ENCODE assay signal across 22 cellular contexts in the genomic region with DNA sequence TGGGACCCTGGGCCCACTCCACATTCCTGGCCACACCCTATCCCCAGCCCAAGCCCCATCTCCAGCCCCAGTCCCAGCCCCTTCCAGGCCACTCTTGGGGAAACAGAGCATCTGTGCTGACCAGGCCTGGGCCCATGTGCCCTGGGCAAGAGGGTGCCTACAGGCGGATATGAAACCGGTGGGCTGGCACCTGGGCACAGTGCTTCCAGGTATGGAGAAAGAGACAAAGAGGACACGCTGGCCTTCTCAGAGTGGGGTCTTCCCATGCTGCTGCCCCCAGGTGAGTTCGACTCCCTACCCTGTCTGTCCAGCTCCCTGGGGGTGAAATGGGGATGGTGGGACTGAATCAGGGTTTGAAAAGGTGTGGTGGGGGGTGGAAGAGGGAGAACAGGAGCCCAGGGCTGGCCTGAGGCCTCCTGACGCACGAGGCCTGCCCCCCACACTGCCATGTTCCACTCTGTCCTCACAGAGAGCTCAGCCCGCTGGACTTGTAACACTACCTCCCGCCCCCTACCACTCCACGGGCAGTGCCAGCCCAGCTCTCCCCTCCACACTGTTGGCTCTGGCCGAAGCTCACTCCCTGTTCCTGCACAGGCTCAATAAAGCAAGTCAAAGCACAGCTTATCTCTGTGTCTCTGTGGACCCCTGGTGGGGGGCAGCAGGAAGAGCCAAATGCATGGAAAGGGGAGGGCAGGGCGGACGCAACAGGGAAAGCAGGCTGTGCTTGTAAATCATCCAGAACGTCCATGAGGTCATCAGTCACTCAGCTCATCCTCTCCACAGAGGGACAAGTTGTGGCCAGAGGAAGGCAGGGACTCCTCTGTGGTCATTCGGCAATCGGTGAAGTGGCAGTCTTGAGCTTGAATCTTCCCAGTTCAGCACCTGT.
DNase-seq lines count a peak whose midpoint lies in the region; ATAC-seq, FAIRE-seq and TF ChIP-seq lines count a peak whose summit lies in the region.
"Had no signal": no experiment of that assay in that cellular context is flagged by ENCODE, and none has a peak within 500 bp of the region (broad histone marks: within the 10 kb centered on the region; RNA-seq: fewer than 3 reads in every experiment).

No MANE protein-coding gene starts in this region.

- H3K4me1 ChIP-seq in A673 (ENCODE audit: insufficient read depth, low read length, poor library complexity, severe bottlenecking): no peaks in the 10 kb centered on the region
- H3K4me1 ChIP-seq in mesenchymal stem cell (ENCODE audit: control insufficient read depth, insufficient read depth, low read depth, low read length): peaks cover 9% of the 10 kb centered on the region
- no peaks in the 10 kb centered on the region for H3K4me1 ChIP-seq in psoas muscle
- peaks cover 0 to 5% (median 0%) of the 10 kb centered on the region in 3 donors for H3K4me1 ChIP-seq in pancreas

- no peak overlapping the region for H2BK120ac ChIP-seq in mesenchymal stem cell (ENCODE audit: low read depth, low read length)

- H2AFZ ChIP-seq in mesenchymal stem cell (ENCODE audit: low read depth, low read length): no peak overlapping the region

- H3K27ac ChIP-seq in A673 (ENCODE audit: low read depth, low read length, poor library complexity, severe bottlenecking): no peak overlapping the region
- H3K27ac ChIP-seq in mesenchymal stem cell (ENCODE audit: low read length, poor library complexity, severe bottlenecking): no peak overlapping the region
- H3K27ac ChIP-seq in psoas muscle: no peak overlapping the region
- no peak overlapping the region for H3K27ac ChIP-seq in pancreas
- H3K27ac ChIP-seq: gastrocnemius medialis had no signal

- POLR2A ChIA-PET in A673 (lab: Charles Lee; ENCODE audit: low non-redundant PET): no interaction called here

- no peak overlapping the region for H3K14ac ChIP-seq in mesenchymal stem cell (ENCODE audit: low read length in 2 of 2)

- H3K9ac ChIP-seq in mesenchymal stem cell (ENCODE audit: low read length): no peak overlapping the region

- H3K23ac ChIP-seq in mesenchymal stem cell (ENCODE audit: low read length in 2 of 2): no peak overlapping the region

- peak; percentile 34 for DNase-seq in A673 (ENCODE audit: low spot score)
- peak; percentile 57 for DNase-seq in H7
- peak; percentile 58 for DNase-seq in SK-N-DZ (ENCODE audit: low spot score)
- peak; percentile 10 for DNase-seq in mesenchymal stem cell
- DNase-seq in psoas muscle: no peak
- no peak for DNase-seq in pancreas
- DNase-seq in GF-D8 (lab: John Stamatoyannopoulos, UW): no peak
- DNase-seq: ACHN; activated B cell treated with CpG ODN at 0.5 μM for 24 hours; activated CD4-positive, alpha-beta memory T cell treated with anti-CD3 and anti-CD28 coated beads, Interleukin-2, amount 10 ng/mL, durations not matched to agents 7 days and 5 days; activated naive CD4-positive, alpha-beta T cell treated with Interleukin-2 at 50 U/mL for 16 hours; amygdala; CD4-positive, CD25-positive, alpha-beta regulatory T cell; gastrocnemius medialis; MG63; NCI-H1694 treated with DMSO at 0.1 percent for 48 hours; NCI-H2227 treated with DMSO at 0.1 percent for 48 hours; SHP77; substantia nigra had no signal

- 68% methylated on average over 14 of the region's 15 CpGs for WGBS in mesenchymal stem cell
- 56 to 61% (median 56%) methylated on average over 15 of the region's 15 CpGs for WGBS in psoas muscle, 3 donors
- 80 to 83% methylated on average over 15 of the region's 15 CpGs for WGBS in pancreas, 2 donors

- H3K4me2 ChIP-seq in mesenchymal stem cell (ENCODE audit: low read length, poor library complexity, severe bottlenecking): no peak overlapping the region

- no peaks in the 10 kb centered on the region for H3K36me3 ChIP-seq in A673 (ENCODE audit: insufficient read depth, low read length, poor library complexity, severe bottlenecking)
- no peaks in the 10 kb centered on the region for H3K36me3 ChIP-seq in H7 (replicated peaks; ENCODE audit: control insufficient read depth, insufficient read depth, low read length)
- H3K36me3 ChIP-seq in mesenchymal stem cell (ENCODE audit: control insufficient read depth in 1 of 2, insufficient read depth in 2 of 2, low read depth in 1 of 2, low read length in 2 of 2): no peaks in the 10 kb centered on the region
- H3K36me3 ChIP-seq in psoas muscle (ENCODE audit: insufficient read depth in 1 of 2, low read depth in 1 of 2): no peaks in the 10 kb centered on the region
- no peaks in the 10 kb centered on the region for H3K36me3 ChIP-seq in pancreas
- H3K36me3 ChIP-seq: gastrocnemius medialis, MG63 had no signal

- H3K9me3 ChIP-seq in A673 (ENCODE audit: low read depth, low read length, poor library complexity, severe bottlenecking) (no peaks in the 10 kb centered on the region), mesenchymal stem cell (ENCODE audit: control insufficient read depth, low read length) (no peaks in the 10 kb centered on the region), psoas muscle (no peaks in the 10 kb centered on the region), pancreas (no peaks in the 10 kb centered on the region)
- H3K9me3 ChIP-seq: gastrocnemius medialis, MG63 had no signal

- H2AK5ac ChIP-seq in mesenchymal stem cell (ENCODE audit: low read length, severe bottlenecking): no peak overlapping the region

- H3K4me3 ChIP-seq in A673 (ENCODE audit: low read depth, low read length, poor library complexity, severe bottlenecking): no peak overlapping the region
- no peak overlapping the region for H3K4me3 ChIP-seq in H7 (ENCODE audit: insufficient read depth, low read depth, low read length)
- no peak overlapping the region for H3K4me3 ChIP-seq in mesenchymal stem cell (ENCODE audit: insufficient read depth in 1 of 2, low read depth in 1 of 2, low read length in 2 of 2)
- H3K4me3 ChIP-seq in psoas muscle: no peak overlapping the region
- H3K4me3 ChIP-seq in pancreas: no peak overlapping the region
- H3K4me3 ChIP-seq: gastrocnemius medialis, MG63 had no signal

- no peak overlapping the region for H4K91ac ChIP-seq in mesenchymal stem cell (ENCODE audit: low read length)

- TF ChIP-seq CTCF in A673 (conservative IDR thresholded peaks at IDR 0.05; ENCODE audit: low read depth, low read length): no peak
- TF ChIP-seq CTCF in psoas muscle (IDR thresholded peaks at IDR 0.05): no peak
- no peak for TF ChIP-seq CTCF in pancreas (IDR thresholded peaks at IDR 0.05)

- no peak for FAIRE-seq in pancreas (lab: Jason Lieb, UNC)

- no peak overlapping the region for H2BK12ac ChIP-seq in mesenchymal stem cell (ENCODE audit: low read length in 2 of 2)

- no peak overlapping the region for H2BK5ac ChIP-seq in mesenchymal stem cell (ENCODE audit: low read depth, low read length, poor library complexity, severe bottlenecking)

- intact Hi-C loops in A673 (cut with micrococcal nuclease; ENCODE audit: unreplicated experiment) (no loop called here), psoas muscle (cut with DNase I) (loop anchor here in 1 of 2 donors (10.0 kb wide), 1 partner anchor 57 kb away; no protein-coding TSS in a partner anchor), pancreas (cut with DNase I) (loop anchor here in 2 of 3 donors (10.0 kb wide), 1 partner anchor 353 kb away; a partner anchor contains a TSS)

- ATAC-seq in HG02938 (IDR thresholded peaks at IDR 0.05; ENCODE audit: unreplicated experiment) (no peak), psoas muscle (no peak), pancreas (no peak)
- ATAC-seq: esophagus mucosa; gastrocnemius medialis; natural killer cell treated with Interleukin-12 subunit alpha and Interleukin-12 subunit beta and Interleukin-15 and Interleukin-18, amount 100 ng/mL, for 72 hours had no signal

- no peaks in the 10 kb centered on the region for H3K27me3 ChIP-seq in A673 (replicated peaks; ENCODE audit: insufficient read depth, low read depth, low read length, poor library complexity)
- H3K27me3 ChIP-seq in H7 (ENCODE audit: control insufficient read depth, insufficient read depth, low read length): no peaks in the 10 kb centered on the region
- H3K27me3 ChIP-seq in mesenchymal stem cell (ENCODE audit: control insufficient read depth in 1 of 2, insufficient read depth in 1 of 2, low read length in 2 of 2): peaks cover 43 to 65% of the 10 kb centered on the region in 2 experiments
- H3K27me3 ChIP-seq in psoas muscle (ENCODE audit: insufficient read depth in 3 of 3, low read length in 2 of 3): peaks cover 0 to 27% (median 8%) of the 10 kb centered on the region in 3 donors
- no peaks in the 10 kb centered on the region for H3K27me3 ChIP-seq in pancreas
- H3K27me3 ChIP-seq: MG63 had no signal

- no peaks in the 10 kb centered on the region for H3K79me1 ChIP-seq in mesenchymal stem cell (replicated peaks; ENCODE audit: low read length, poor library complexity, severe bottlenecking)

- H3K4ac ChIP-seq in mesenchymal stem cell (ENCODE audit: low read depth in 1 of 2, low read length in 2 of 2): no peak overlapping the region

- CTCF ChIA-PET in A673 (lab: Charles Lee): no interaction called here

- BruUV-seq in A673 (replicated peaks; lab: Mats Ljungman, UMichigan): no TSS peak

- H4K8ac ChIP-seq in mesenchymal stem cell (ENCODE audit: low read length): no peak overlapping the region

- H2BK15ac ChIP-seq in mesenchymal stem cell (ENCODE audit: low read depth, poor library complexity, severe bottlenecking): no peak overlapping the region

- no peak overlapping the region for H3K18ac ChIP-seq in mesenchymal stem cell (ENCODE audit: low read depth in 1 of 2, low read length in 2 of 2)

Comparison
In these comparisons a context has a peak if more than half of its experiments do, and no peak if none do; other contexts are left out.
1. DNase-seq: peak in A673 (single experiment), H7 (single experiment), SK-N-DZ (single experiment) and mesenchymal stem cell (single experiment); none in psoas muscle (0 of 2), pancreas (0 of 6) and GF-D8 (single experiment).